In genomic region chr12:56634837-56635538, GRCh38 we compare ENCODE assay signal across 8 cellular contexts. TPM values are rescaled to one million over a fixed set of nuclear protein-coding genes. Genes with fewer than 3 reads are reported as not detected.
DNase-seq lines count a peak whose midpoint lies in the region; ATAC-seq and TF ChIP-seq lines count a peak whose summit lies in the region.

No MANE protein-coding gene starts in this region.

- intact Hi-C loops in lower lobe of right lung (cut with DNase I) = no loop called here

- in situ Hi-C loops in ACHN (cut with HindIII; ENCODE audit: low pct_ligation_motif_present, low pct_unique_long_range_greater_than_20kb, low sequenced_read_pairs) = no loop called here

- DNase-seq in ACHN (peak; percentile 98), HPDE6-E6E7 (ENCODE audit: extremely low spot score) (peak; percentile 82), NCI-H82 (lab: John Stamatoyannopoulos, UW) (peak; percentile 95), lower lobe of right lung (peak; percentile 79)
- peak; percentile 84 for DNase-seq in activated CD8-positive, alpha-beta memory T cell treated with anti-CD3 and anti-CD28 coated beads for 24 hours
- peak; percentile 41 to 52 (median 49) for DNase-seq in effector memory CD4-positive, alpha-beta T cell
- DNase-seq in stimulated activated CD8-positive, alpha-beta memory T cell treated with anti-CD3 and anti-CD28 coated beads, Interleukin-4, amount 100 ng/mL, for 24 hours (ENCODE audit: low read depth) = peak; percentile 51

- peak; percentile 40 for TF ChIP-seq CTCF in lower lobe of right lung (IDR thresholded peaks at IDR 0.05)

- peak overlapping the region; percentile 82 for H3K27ac ChIP-seq in effector memory CD4-positive, alpha-beta T cell (ENCODE audit: insufficient read depth, low read length, poor library complexity, severe bottlenecking)
- H3K27ac ChIP-seq in lower lobe of right lung = peak overlapping the region; percentile 91

- peaks cover 29% of the 10 kb centered on the region for H3K36me3 ChIP-seq in effector memory CD4-positive, alpha-beta T cell (ENCODE audit: control insufficient read depth, insufficient read depth, low read length)
- H3K36me3 ChIP-seq in lower lobe of right lung = peaks cover 26% of the 10 kb centered on the region

- H3K4me1 ChIP-seq in effector memory CD4-positive, alpha-beta T cell (ENCODE audit: control insufficient read depth, insufficient read depth, low read length, poor library complexity, severe bottlenecking) = peaks cover 53% of the 10 kb centered on the region
- H3K4me1 ChIP-seq in lower lobe of right lung = peaks cover 60% of the 10 kb centered on the region

- ATAC-seq in GM18517 (IDR thresholded peaks at IDR 0.05; ENCODE audit: unreplicated experiment) (peak; percentile 22), lower lobe of right lung (peak; percentile 61 to 68)

- H3K9me3 ChIP-seq in effector memory CD4-positive, alpha-beta T cell (ENCODE audit: control insufficient read depth, low read length) = no peaks in the 10 kb centered on the region
- H3K9me3 ChIP-seq in lower lobe of right lung = no peaks in the 10 kb centered on the region

- peak overlapping the region; percentile 64 for H3K4me3 ChIP-seq in effector memory CD4-positive, alpha-beta T cell (ENCODE audit: insufficient read depth, low read depth, low read length, poor library complexity, severe bottlenecking)
- H3K4me3 ChIP-seq in lower lobe of right lung = peak overlapping the region; percentile 92

- no peaks in the 10 kb centered on the region for H3K27me3 ChIP-seq in effector memory CD4-positive, alpha-beta T cell (replicated peaks; ENCODE audit: control insufficient read depth, insufficient read depth, low read length, poor library complexity, severe bottlenecking)
- H3K27me3 ChIP-seq in lower lobe of right lung (ENCODE audit: low read depth) = no peaks in the 10 kb centered on the region

RNA-seq across cellular contexts. Expression of gene BAZ2A, which starts 4.9 kb away (rescaled TPM):
- 112 TPM for total RNA-seq in lower lobe of right lung

RNA-seq across cellular contexts. Expression of gene ATP5F1B, which starts 10.8 kb away (rescaled TPM):
- 319 TPM for total RNA-seq in lower lobe of right lung

RNA-seq across cellular contexts. Expression of gene PTGES3, which starts 53.1 kb away (rescaled TPM):
- 198 TPM for total RNA-seq in lower lobe of right lung

Comparison
In these comparisons a context has a peak if more than half of its experiments do, and no peak if none do; other contexts are left out.
1. Peak in every context shown above with its lines: DNase-seq, ATAC-seq, H3K4me3 ChIP-seq and H3K27ac ChIP-seq.